In genomic region chr2:134135793-134136192, GRCh38 we compare ENCODE assay signal across 17 cellular contexts.
DNase-seq lines count a peak whose midpoint lies in the region; ATAC-seq lines count a peak whose summit lies in the region.
"Had no signal": no experiment of that assay in that cellular context is flagged by ENCODE, and none has a peak within 500 bp of the region (broad histone marks: within the 10 kb centered on the region; RNA-seq: fewer than 3 reads in every experiment).

No MANE protein-coding gene starts in this region.

- no peak overlapping the region for H3K9ac ChIP-seq in BLaER1

- peak overlapping the region; percentile 94 for H3K4me2 ChIP-seq in BLaER1
- H3K4me2 ChIP-seq: GM23338 had no signal

- H3K27me3 Mint-ChIP-seq in activated T-cell treated with anti-CD3 and anti-CD28 coated beads, Interleukin-2, amount 50 U/mL, for 24 hours = no peaks in the 10 kb centered on the region
- H3K27me3 Mint-ChIP-seq in activated T-cell treated with anti-CD3 and anti-CD28 coated beads, Interleukin-2, amount 50 U/mL, for 72 hours (ENCODE audit: low read depth) = no peaks in the 10 kb centered on the region
- H3K27me3 Mint-ChIP-seq: CD8-positive, alpha-beta memory T cell had no signal

- no peak overlapping the region for H3K27ac ChIP-seq in BLaER1

- peaks cover 100% of the 10 kb centered on the region for H4K20me1 ChIP-seq in BLaER1

- no peaks in the 10 kb centered on the region for H3K27me3 ChIP-seq in BLaER1
- H3K27me3 ChIP-seq: BE2C had no signal

- ATAC-seq in activated T-cell treated with anti-CD3 and anti-CD28 coated beads, Interleukin-2, amount 50 U/mL, for 72 hours (replicated peaks in 1 of 2) = no peak
- ATAC-seq in HG02852 (IDR thresholded peaks at IDR 0.05; ENCODE audit: unreplicated experiment) (no peak), HG03571 (IDR thresholded peaks at IDR 0.05; ENCODE audit: unreplicated experiment) (no peak)
- ATAC-seq: GM23338, K562, Panc1 had no signal

- H3K4me1 Mint-ChIP-seq in activated T-cell treated with anti-CD3 and anti-CD28 coated beads, Interleukin-2, amount 50 U/mL, for 24 hours (ENCODE audit: low read depth) = peaks cover 89% of the 10 kb centered on the region
- peaks cover 60% of the 10 kb centered on the region for H3K4me1 Mint-ChIP-seq in activated T-cell treated with anti-CD3 and anti-CD28 coated beads, Interleukin-2, amount 50 U/mL, for 72 hours (ENCODE audit: low read depth)

- 0 out of 2 replicates have a peak, but pooled peaks cover 4% of the 10 kb centered on the region for H3K9me3 ChIP-seq in BLaER1
- H3K9me3 ChIP-seq: BE2C had no signal

- H3K27ac Mint-ChIP-seq in activated T-cell treated with anti-CD3 and anti-CD28 coated beads, Interleukin-2, amount 50 U/mL, for 24 hours = peak overlapping the region; percentile 47
- H3K27ac Mint-ChIP-seq in activated T-cell treated with anti-CD3 and anti-CD28 coated beads, Interleukin-2, amount 50 U/mL, for 72 hours = no peak overlapping the region
- H3K27ac Mint-ChIP-seq: GM23338 had no signal

- no peak for DNase-seq in activated T-cell treated with anti-CD3 and anti-CD28 coated beads, Interleukin-2, amount 50 U/mL, for 24 hours
- no peak for DNase-seq in activated T-cell treated with anti-CD3 and anti-CD28 coated beads, Interleukin-2, amount 50 U/mL, for 72 hours
- peak; percentile 21 for DNase-seq in RPMI8226
- DNase-seq in kidney tubule cell (ENCODE audit: low spot score) = peak; percentile 25
- DNase-seq in effector CD4-positive, alpha-beta T cell = no peak
- DNase-seq: 8988T; BE2C; CD8-positive, alpha-beta memory T cell; NCI-H1105 treated with DMSO at 0.1 percent for 48 hours; NCI-H1694; SHP77 had no signal

- H3K36me3 ChIP-seq in BLaER1 = peaks cover 68% of the 10 kb centered on the region
- H3K36me3 ChIP-seq: BE2C had no signal

- peaks cover 37% of the 10 kb centered on the region for H3K36me3 Mint-ChIP-seq in activated T-cell treated with anti-CD3 and anti-CD28 coated beads, Interleukin-2, amount 50 U/mL, for 24 hours (ENCODE audit: low read depth)
- no peaks in the 10 kb centered on the region for H3K36me3 Mint-ChIP-seq in activated T-cell treated with anti-CD3 and anti-CD28 coated beads, Interleukin-2, amount 50 U/mL, for 72 hours (ENCODE audit: insufficient read depth in 2 of 2)

- H3K9me3 Mint-ChIP-seq in activated T-cell treated with anti-CD3 and anti-CD28 coated beads, Interleukin-2, amount 50 U/mL, for 24 hours = no peaks in the 10 kb centered on the region
- no peaks in the 10 kb centered on the region for H3K9me3 Mint-ChIP-seq in activated T-cell treated with anti-CD3 and anti-CD28 coated beads, Interleukin-2, amount 50 U/mL, for 72 hours
- H3K9me3 Mint-ChIP-seq: CD8-positive, alpha-beta memory T cell had no signal

- no peak overlapping the region for H3K4me3 Mint-ChIP-seq in activated T-cell treated with anti-CD3 and anti-CD28 coated beads, Interleukin-2, amount 50 U/mL, for 24 hours
- no peak overlapping the region for H3K4me3 Mint-ChIP-seq in activated T-cell treated with anti-CD3 and anti-CD28 coated beads, Interleukin-2, amount 50 U/mL, for 72 hours
- H3K4me3 Mint-ChIP-seq: GM23338 had no signal

- H3K4me3 ChIP-seq in BLaER1 = no peak overlapping the region
- H3K4me3 ChIP-seq: GM23338, K562 had no signal

- H3K4me1 ChIP-seq in BLaER1 = peaks cover 98% of the 10 kb centered on the region
- H3K4me1 ChIP-seq: BE2C had no signal

Comparison
In these comparisons a context has a peak if more than half of its experiments do, and no peak if none do; other contexts are left out.
1. DNase-seq: peak in RPMI8226 (single experiment) and kidney tubule cell (single experiment); none in activated T-cell treated with anti-CD3 and anti-CD28 coated beads, Interleukin-2, amount 50 U/mL, for 24 hours (single experiment), activated T-cell treated with anti-CD3 and anti-CD28 coated beads, Interleukin-2, amount 50 U/mL, for 72 hours (0 of 2) and effector CD4-positive, alpha-beta T cell (single experiment).